ENCODE assay signal across 1 cellular context in the genomic region with DNA sequence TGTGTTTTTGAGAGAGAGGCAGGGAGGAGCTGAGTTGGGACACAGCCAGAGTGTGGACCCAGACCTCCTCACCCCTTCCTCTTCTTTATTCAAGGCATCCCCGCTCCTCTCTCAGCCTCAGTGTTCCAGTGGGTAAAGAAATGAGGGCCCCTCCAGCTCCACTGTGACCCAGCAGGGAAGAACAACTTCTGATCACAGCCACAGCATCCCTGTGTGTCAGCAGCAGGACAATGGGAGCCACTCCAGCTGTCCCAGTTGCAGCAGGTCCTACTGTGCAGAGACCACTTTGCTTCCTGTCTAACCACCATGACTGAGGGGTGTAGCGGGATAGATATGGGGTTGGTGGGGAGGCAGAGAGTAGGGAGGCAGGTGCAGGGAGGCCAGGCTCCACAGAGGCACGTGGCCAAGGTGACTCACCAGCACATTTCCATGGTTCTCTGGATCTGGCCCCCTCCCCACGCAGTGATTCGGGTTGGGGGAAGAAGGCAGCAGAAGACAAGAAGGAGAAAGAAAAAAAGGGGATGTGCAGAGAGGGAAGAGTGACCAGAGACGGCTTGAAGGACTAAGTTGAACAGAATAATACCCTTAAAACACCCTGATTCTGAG.
TF ChIP-seq lines count a peak whose summit lies in the region.

No MANE protein-coding gene starts in this region.

TF ChIP-seq in GM23338, 12 proteins besides CTCF, POLR2A, EP300 and RAD21 (continued from another document):
- TF ChIP-seq, protein P1, sequence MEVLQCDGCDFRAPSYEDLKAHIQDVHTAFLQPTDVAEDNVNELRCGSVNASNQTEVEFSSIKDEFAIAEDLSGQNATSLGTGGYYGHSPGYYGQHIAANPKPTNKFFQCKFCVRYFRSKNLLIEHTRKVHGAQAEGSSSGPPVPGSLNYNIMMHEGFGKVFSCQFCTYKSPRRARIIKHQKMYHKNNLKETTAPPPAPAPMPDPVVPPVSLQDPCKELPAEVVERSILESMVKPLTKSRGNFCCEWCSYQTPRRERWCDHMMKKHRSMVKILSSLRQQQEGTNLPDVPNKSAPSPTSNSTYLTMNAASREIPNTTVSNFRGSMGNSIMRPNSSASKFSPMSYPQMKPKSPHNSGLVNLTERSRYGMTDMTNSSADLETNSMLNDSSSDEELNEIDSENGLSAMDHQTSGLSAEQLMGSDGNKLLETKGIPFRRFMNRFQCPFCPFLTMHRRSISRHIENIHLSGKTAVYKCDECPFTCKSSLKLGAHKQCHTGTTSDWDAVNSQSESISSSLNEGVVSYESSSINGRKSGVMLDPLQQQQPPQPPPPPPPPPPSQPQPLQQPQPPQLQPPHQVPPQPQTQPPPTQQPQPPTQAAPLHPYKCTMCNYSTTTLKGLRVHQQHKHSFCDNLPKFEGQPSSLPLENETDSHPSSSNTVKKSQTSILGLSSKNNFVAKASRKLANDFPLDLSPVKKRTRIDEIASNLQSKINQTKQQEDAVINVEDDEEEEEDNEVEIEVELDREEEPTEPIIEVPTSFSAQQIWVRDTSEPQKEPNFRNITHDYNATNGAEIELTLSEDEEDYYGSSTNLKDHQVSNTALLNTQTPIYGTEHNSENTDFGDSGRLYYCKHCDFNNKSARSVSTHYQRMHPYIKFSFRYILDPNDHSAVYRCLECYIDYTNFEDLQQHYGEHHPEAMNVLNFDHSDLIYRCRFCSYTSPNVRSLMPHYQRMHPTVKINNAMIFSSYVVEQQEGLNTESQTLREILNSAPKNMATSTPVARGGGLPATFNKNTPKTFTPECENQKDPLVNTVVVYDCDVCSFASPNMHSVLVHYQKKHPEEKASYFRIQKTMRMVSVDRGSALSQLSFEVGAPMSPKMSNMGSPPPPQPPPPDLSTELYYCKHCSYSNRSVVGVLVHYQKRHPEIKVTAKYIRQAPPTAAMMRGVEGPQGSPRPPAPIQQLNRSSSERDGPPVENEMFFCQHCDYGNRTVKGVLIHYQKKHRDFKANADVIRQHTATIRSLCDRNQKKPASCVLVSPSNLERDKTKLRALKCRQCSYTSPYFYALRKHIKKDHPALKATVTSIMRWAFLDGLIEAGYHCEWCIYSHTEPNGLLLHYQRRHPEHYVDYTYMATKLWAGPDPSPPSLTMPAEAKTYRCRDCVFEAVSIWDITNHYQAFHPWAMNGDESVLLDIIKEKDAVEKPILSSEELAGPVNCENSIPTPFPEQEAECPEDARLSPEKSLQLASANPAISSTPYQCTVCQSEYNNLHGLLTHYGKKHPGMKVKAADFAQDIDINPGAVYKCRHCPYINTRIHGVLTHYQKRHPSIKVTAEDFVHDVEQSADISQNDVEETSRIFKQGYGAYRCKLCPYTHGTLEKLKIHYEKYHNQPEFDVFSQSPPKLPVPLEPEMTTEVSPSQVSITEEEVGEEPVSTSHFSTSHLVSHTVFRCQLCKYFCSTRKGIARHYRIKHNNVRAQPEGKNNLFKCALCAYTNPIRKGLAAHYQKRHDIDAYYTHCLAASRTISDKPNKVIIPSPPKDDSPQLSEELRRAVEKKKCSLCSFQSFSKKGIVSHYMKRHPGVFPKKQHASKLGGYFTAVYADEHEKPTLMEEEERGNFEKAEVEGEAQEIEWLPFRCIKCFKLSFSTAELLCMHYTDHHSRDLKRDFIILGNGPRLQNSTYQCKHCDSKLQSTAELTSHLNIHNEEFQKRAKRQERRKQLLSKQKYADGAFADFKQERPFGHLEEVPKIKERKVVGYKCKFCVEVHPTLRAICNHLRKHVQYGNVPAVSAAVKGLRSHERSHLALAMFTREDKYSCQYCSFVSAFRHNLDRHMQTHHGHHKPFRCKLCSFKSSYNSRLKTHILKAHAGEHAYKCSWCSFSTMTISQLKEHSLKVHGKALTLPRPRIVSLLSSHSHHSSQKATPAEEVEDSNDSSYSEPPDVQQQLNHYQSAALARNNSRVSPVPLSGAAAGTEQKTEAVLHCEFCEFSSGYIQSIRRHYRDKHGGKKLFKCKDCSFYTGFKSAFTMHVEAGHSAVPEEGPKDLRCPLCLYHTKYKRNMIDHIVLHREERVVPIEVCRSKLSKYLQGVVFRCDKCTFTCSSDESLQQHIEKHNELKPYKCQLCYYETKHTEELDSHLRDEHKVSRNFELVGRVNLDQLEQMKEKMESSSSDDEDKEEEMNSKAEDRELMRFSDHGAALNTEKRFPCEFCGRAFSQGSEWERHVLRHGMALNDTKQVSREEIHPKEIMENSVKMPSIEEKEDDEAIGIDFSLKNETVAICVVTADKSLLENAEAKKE (CRISPR knock-in tag; IDR thresholded peaks at IDR 0.05) = no peak
- TF ChIP-seq STAT1 (IDR thresholded peaks at IDR 0.05; ENCODE audit: unreplicated experiment) (no peak), JUNB (IDR thresholded peaks at IDR 0.05; ENCODE audit: unreplicated experiment) (no peak), POLR2AphosphoS5 (IDR thresholded peaks at IDR 0.05; ENCODE audit: low read depth) (no peak)
- TF ChIP-seq, protein P2, sequence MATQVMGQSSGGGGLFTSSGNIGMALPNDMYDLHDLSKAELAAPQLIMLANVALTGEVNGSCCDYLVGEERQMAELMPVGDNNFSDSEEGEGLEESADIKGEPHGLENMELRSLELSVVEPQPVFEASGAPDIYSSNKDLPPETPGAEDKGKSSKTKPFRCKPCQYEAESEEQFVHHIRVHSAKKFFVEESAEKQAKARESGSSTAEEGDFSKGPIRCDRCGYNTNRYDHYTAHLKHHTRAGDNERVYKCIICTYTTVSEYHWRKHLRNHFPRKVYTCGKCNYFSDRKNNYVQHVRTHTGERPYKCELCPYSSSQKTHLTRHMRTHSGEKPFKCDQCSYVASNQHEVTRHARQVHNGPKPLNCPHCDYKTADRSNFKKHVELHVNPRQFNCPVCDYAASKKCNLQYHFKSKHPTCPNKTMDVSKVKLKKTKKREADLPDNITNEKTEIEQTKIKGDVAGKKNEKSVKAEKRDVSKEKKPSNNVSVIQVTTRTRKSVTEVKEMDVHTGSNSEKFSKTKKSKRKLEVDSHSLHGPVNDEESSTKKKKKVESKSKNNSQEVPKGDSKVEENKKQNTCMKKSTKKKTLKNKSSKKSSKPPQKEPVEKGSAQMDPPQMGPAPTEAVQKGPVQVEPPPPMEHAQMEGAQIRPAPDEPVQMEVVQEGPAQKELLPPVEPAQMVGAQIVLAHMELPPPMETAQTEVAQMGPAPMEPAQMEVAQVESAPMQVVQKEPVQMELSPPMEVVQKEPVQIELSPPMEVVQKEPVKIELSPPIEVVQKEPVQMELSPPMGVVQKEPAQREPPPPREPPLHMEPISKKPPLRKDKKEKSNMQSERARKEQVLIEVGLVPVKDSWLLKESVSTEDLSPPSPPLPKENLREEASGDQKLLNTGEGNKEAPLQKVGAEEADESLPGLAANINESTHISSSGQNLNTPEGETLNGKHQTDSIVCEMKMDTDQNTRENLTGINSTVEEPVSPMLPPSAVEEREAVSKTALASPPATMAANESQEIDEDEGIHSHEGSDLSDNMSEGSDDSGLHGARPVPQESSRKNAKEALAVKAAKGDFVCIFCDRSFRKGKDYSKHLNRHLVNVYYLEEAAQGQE (IDR thresholded peaks at IDR 0.05; ENCODE audit: unreplicated experiment) = no peak
